In the genomic region with DNA sequence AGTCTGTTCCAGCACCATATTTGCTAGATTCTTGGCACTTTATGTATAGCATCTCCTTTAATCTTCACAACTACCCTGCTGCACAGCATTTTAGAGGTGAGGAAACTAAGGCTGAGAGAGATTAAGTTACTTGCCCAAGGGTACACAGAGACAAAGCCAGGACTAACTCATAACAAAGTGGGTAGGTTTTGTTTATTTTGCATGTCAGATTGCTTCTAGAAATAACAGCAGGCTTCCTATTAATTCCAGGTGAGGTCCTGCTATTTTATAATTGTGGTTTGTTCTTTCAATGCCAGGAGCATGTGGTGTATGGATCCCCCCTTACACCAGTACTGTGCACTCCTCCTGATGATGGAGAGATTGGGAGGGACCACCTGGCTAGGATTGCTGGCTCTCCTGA, we compare ENCODE assay signal across 12 cellular contexts.
"Had no signal": no experiment of that assay in that cellular context is flagged by ENCODE, and none has a peak within 500 bp of the region (broad histone marks: within the 10 kb centered on the region; RNA-seq: fewer than 3 reads in every experiment).

No MANE protein-coding gene starts in this region.

- H3K27ac ChIP-seq: coronary artery, lower lobe of right lung, upper lobe of right lung had no signal

- DNase-seq: activated CD4-positive, alpha-beta T cell treated with anti-CD3 and anti-CD28 coated beads for 48 hours; activated CD8-positive, alpha-beta memory T cell treated with anti-CD3 and anti-CD28 coated beads, Interleukin-2, amount 50 U/mL, for 48 hours; activated CD8-positive, alpha-beta T cell treated with anti-CD3 and anti-CD28 coated beads, Interleukin-2, amount 10 ng/mL, durations not matched to agents 7 days and 5 days; caudate nucleus; effector CD4-positive, alpha-beta T cell; lower lobe of right lung; naive B cell; T-helper 9 cell; upper lobe of right lung had no signal

- H3K4me3 ChIP-seq: coronary artery, lower lobe of right lung, skin epidermis, upper lobe of right lung had no signal

- ATAC-seq: activated CD8-positive, alpha-beta T cell treated with anti-CD3 and anti-CD28 coated beads, Interleukin-2, amount 10 ng/mL, durations not matched to agents 7 days and 5 days; lower lobe of right lung; stimulated activated memory B cell treated with anti-CD40 and anti-IgM and Interleukin-4, amounts not matched to agents 10 μg/mL and 1 μg/mL and 100 μg/mL, for 72 hours; upper lobe of right lung had no signal

- H3K9me3 ChIP-seq: lower lobe of right lung, upper lobe of right lung had no signal

- H3K36me3 ChIP-seq: upper lobe of right lung had no signal

- H3K27me3 ChIP-seq: upper lobe of right lung had no signal
